Comparison of ENCODE assay signal across 17 cellular contexts in the genomic region with DNA sequence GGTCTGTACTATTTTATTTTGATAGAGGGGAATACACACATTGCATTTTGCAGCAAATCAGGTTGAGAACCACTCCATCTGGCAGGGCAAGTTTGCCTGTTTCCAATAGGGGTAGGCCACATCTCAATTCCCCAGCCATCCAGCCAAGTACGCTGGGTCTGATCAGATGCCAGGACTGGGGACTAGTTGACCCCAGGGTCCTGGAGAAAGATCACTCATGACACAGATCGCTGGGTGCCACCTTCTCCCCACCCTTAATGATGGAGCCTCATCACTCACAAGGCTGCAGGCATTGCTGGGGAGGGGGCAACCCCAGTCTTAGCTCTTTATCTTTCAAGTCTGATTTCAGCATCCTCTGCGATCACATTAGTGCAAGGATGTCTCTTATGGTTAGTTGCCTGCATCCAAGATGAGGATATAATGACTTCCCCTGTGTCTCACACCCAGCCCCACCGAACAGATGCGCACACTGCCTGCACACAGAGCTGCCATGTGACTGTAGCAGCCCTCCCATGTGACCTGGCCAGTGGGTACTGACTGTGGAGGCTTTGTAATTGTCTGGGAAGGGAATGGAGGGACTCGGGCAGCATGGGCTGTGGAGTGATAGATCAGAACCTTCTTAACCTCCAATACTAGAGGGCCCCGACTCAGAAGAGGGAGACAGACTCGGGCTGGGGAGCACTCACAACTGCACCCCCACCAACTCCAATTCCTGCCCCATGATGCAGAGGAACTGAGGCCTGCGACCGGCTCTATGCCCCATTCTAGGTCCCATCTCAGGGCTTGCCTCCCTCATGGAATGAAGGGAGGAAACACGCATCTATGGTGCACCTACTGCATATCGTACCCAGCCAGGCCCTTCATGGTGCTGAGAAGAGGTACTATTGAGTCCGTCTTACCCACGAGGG.
"Had no signal": no experiment of that assay in that cellular context is flagged by ENCODE, and none has a peak within 500 bp of the region (broad histone marks: within the 10 kb centered on the region; RNA-seq: fewer than 3 reads in every experiment).

No MANE protein-coding gene starts in this region.

- H3K36me3 Mint-ChIP-seq: activated CD4-positive, alpha-beta memory T cell treated with anti-CD3 and anti-CD28 coated beads for 36 hours; activated naive CD8-positive, alpha-beta T cell treated with anti-CD3 and anti-CD28 coated beads for 36 hours; natural killer cell; stimulated activated naive B cell treated with anti-CD40 and anti-IgM and Interleukin-4, amounts not matched to agents 10 μg/mL and 1 μg/mL and 100 μg/mL, for 72 hours had no signal

- H3K9me3 ChIP-seq: ascending aorta, mucosa of descending colon, SJSA1, suprapubic skin had no signal

- H3K4me1 Mint-ChIP-seq: activated naive CD8-positive, alpha-beta T cell treated with anti-CD3 and anti-CD28 coated beads for 36 hours; natural killer cell; stimulated activated naive B cell treated with anti-CD40 and anti-IgM and Interleukin-4, amounts not matched to agents 10 μg/mL and 1 μg/mL and 100 μg/mL, for 72 hours had no signal

- H3K4me1 ChIP-seq: ascending aorta, foreskin keratinocyte, SJSA1, suprapubic skin had no signal

- H3K36me3 ChIP-seq: ascending aorta, SJSA1, suprapubic skin had no signal

- H3K4me3 ChIP-seq: ascending aorta, lung, mucosa of descending colon, SJSA1, skin epidermis, suprapubic skin had no signal

- H3K4me3 Mint-ChIP-seq: activated CD4-positive, alpha-beta memory T cell treated with anti-CD3 and anti-CD28 coated beads for 36 hours; activated naive CD8-positive, alpha-beta T cell treated with anti-CD3 and anti-CD28 coated beads for 36 hours; natural killer cell; stimulated activated naive B cell treated with anti-CD40 and anti-IgM and Interleukin-4, amounts not matched to agents 10 μg/mL and 1 μg/mL and 100 μg/mL, for 72 hours had no signal

- H3K27ac ChIP-seq: ascending aorta, foreskin keratinocyte, SJSA1, skin epidermis, suprapubic skin had no signal

- H3K27me3 ChIP-seq: ascending aorta, SJSA1 had no signal

- H3K27ac Mint-ChIP-seq: activated CD4-positive, alpha-beta memory T cell treated with anti-CD3 and anti-CD28 coated beads for 36 hours; activated naive CD8-positive, alpha-beta T cell treated with anti-CD3 and anti-CD28 coated beads for 36 hours; natural killer cell had no signal

- DNase-seq: activated CD4-positive, alpha-beta memory T cell treated with anti-CD3 and anti-CD28 coated beads for 36 hours; activated gamma-delta T cell; activated naive CD8-positive, alpha-beta T cell treated with anti-CD3 and anti-CD28 coated beads for 36 hours; activated T-cell treated with anti-CD3 and anti-CD28 coated beads, Interleukin-2, amount 50 U/mL, for 48 hours; effector CD4-positive, alpha-beta T cell; foreskin keratinocyte; left cardiac atrium; mucosa of descending colon; natural killer cell; retina; stimulated activated naive B cell treated with anti-CD40 and anti-IgM and Interleukin-4, amounts not matched to agents 10 μg/mL and 1 μg/mL and 100 μg/mL, for 72 hours; T1000 had no signal

- H3K9me3 Mint-ChIP-seq: activated CD4-positive, alpha-beta memory T cell treated with anti-CD3 and anti-CD28 coated beads for 36 hours; activated naive CD8-positive, alpha-beta T cell treated with anti-CD3 and anti-CD28 coated beads for 36 hours; natural killer cell had no signal
